Comparison of ENCODE assay signal across 4 cellular contexts in genomic region chr7:76503244-76503643, GRCh38. TPM values are rescaled to one million over a fixed set of nuclear protein-coding genes. Genes with fewer than 3 reads are reported as not detected.
"Had no signal": no experiment of that assay in that cellular context is flagged by ENCODE, and none has a peak within 500 bp of the region (broad histone marks: within the 10 kb centered on the region; RNA-seq: fewer than 3 reads in every experiment).

No MANE protein-coding gene starts in this region.

RNA-seq across cellular contexts. Expression of gene UPK3B, which starts 7.1 kb away (rescaled TPM):
- total RNA-seq: H4, IMR-90 had no signal
- polyA plus RNA-seq: GM23248 had no signal

RNA-seq across cellular contexts. Expression of gene SPDYE16, which starts 39.9 kb away (rescaled TPM):
- total RNA-seq: GM23248, H4, H7, IMR-90 had no signal
- polyA plus RNA-seq: IMR-90 had no signal
